ENCODE assay signal across 31 cellular contexts in the genomic region with DNA sequence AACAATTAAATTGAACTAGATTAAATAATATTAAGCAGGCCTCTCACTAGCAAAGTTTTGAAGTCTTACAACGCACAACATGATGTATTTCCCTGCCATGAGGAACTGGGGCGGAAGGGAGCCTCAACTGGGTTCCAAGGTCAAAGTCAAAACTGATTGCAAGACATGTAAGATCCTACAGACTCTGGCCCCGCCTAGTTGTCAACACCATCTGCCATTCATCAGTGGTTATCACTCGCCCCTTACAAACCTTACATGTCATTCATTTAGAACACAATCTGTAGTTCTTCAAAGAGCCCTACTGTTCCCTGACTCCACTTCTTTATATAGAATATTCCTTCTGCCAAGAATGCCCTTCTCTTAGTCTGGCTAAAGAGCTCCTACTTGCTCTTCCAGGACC. TPM values are rescaled to one million over a fixed set of nuclear protein-coding genes. Genes with fewer than 3 reads are reported as not detected.
A peak's percentile ranks its signal among the peaks of the same experiment; 100 is the strongest.
DNase-seq lines count a peak whose midpoint lies in the region; ATAC-seq, FAIRE-seq and TF ChIP-seq lines count a peak whose summit lies in the region.
"Had no signal": no experiment of that assay in that cellular context is flagged by ENCODE, and none has a peak within 500 bp of the region (broad histone marks: within the 10 kb centered on the region; RNA-seq: fewer than 3 reads in every experiment).

No MANE protein-coding gene starts in this region.

- intact Hi-C loops in left ventricle myocardium superior (cut with micrococcal nuclease) = no loop called here

- H3K27ac Mint-ChIP-seq in endodermal cell = no peak overlapping the region
- no peak overlapping the region for H3K27ac Mint-ChIP-seq in natural killer cell treated with Interleukin-12 subunit alpha and Interleukin-12 subunit beta and Interleukin-15 and Interleukin-18, amount 100 ng/mL, for 72 hours
- no peak overlapping the region for H3K27ac Mint-ChIP-seq in activated naive CD4-positive, alpha-beta T cell treated with anti-CD3 and anti-CD28 coated beads, Interleukin-2, amount 10 ng/mL, durations not matched to agents 7 days and 5 days
- H3K27ac Mint-ChIP-seq: activated CD4-positive, alpha-beta T cell treated with anti-CD3 and anti-CD28 coated beads, Interleukin-2, amount 10 ng/mL, durations not matched to agents 24 days and 14 days; activated naive CD4-positive, alpha-beta T cell treated with anti-CD3 and anti-CD28 coated beads, Interleukin-2, amount 50 U/mL, for 72 hours; activated T-helper 2 cell treated with anti-CD3 and anti-CD28 coated beads, Interferon-gamma antibody, Interleukin-2, Interleukin-4, amounts not matched to agents 10 μg/mL and 5 μg/mL and 100 μg/mL, durations not matched to agents 14 hours and 24 hours and 36 hours; CD4-positive, CD25-positive, alpha-beta regulatory T cell; nephron; WTC11 had no signal

- no peaks in the 10 kb centered on the region for H3K27me3 Mint-ChIP-seq in endodermal cell (ENCODE audit: insufficient read depth)
- no peaks in the 10 kb centered on the region for H3K27me3 Mint-ChIP-seq in natural killer cell treated with Interleukin-12 subunit alpha and Interleukin-12 subunit beta and Interleukin-15 and Interleukin-18, amount 100 ng/mL, for 72 hours
- no peaks in the 10 kb centered on the region for H3K27me3 Mint-ChIP-seq in activated naive CD4-positive, alpha-beta T cell treated with anti-CD3 and anti-CD28 coated beads, Interleukin-2, amount 10 ng/mL, durations not matched to agents 7 days and 5 days
- H3K27me3 Mint-ChIP-seq: activated CD4-positive, alpha-beta T cell treated with anti-CD3 and anti-CD28 coated beads, Interleukin-2, amount 10 ng/mL, durations not matched to agents 24 days and 14 days; CD4-positive, CD25-positive, alpha-beta regulatory T cell had no signal

- ATAC-seq in left ventricle myocardium superior (peak; percentile 95), GM18868 (IDR thresholded peaks at IDR 0.05; ENCODE audit: unreplicated experiment) (no peak)
- ATAC-seq in natural killer cell treated with Interleukin-12 subunit alpha and Interleukin-12 subunit beta and Interleukin-15 and Interleukin-18, amount 100 ng/mL, for 72 hours = no peak
- ATAC-seq: activated naive CD4-positive, alpha-beta T cell treated with anti-CD3 and anti-CD28 coated beads, Interleukin-2, amount 50 U/mL, for 72 hours; WTC11 had no signal

- H3K4me3 ChIP-seq in endodermal cell (ENCODE audit: low read length) (no peak overlapping the region), small intestine (ENCODE audit: low read depth in 1 of 2, low read length in 2 of 2) (no peak overlapping the region)
- H3K4me3 ChIP-seq: lung, SJSA1, smooth muscle cell had no signal

- no peaks in the 10 kb centered on the region for H3K27me3 ChIP-seq in endodermal cell (ENCODE audit: control insufficient read depth, insufficient read depth, low read length, poor library complexity, severe bottlenecking)
- no peaks in the 10 kb centered on the region for H3K27me3 ChIP-seq in small intestine (ENCODE audit: control insufficient read depth in 2 of 2, insufficient read depth in 2 of 2, low read length in 2 of 2)
- H3K27me3 ChIP-seq: SJSA1 had no signal

- FAIRE-seq in small intestine (lab: Jason Lieb, UNC) = no peak
- FAIRE-seq: GM19239, kidney had no signal

- peaks cover 3% of the 10 kb centered on the region for H3K36me3 Mint-ChIP-seq in endodermal cell (ENCODE audit: low read depth)
- H3K36me3 Mint-ChIP-seq in natural killer cell treated with Interleukin-12 subunit alpha and Interleukin-12 subunit beta and Interleukin-15 and Interleukin-18, amount 100 ng/mL, for 72 hours = peaks cover 4% of the 10 kb centered on the region
- peaks cover 2% of the 10 kb centered on the region for H3K36me3 Mint-ChIP-seq in activated naive CD4-positive, alpha-beta T cell treated with anti-CD3 and anti-CD28 coated beads, Interleukin-2, amount 10 ng/mL, durations not matched to agents 7 days and 5 days
- H3K36me3 Mint-ChIP-seq: WTC11 had no signal

- TF ChIP-seq CTCF in endodermal cell (conservative IDR thresholded peaks at IDR 0.05) = no peak

- DNase-seq in DMS 273 (lab: John Stamatoyannopoulos, UW; ENCODE audit: unreplicated experiment) = peak; percentile 58
- DNase-seq in DMS 273 treated with DMSO at 0.1 percent for 48 hours (lab: John Stamatoyannopoulos, UW) = no peak
- DNase-seq in endodermal cell = peak; percentile 28
- DNase-seq in left ventricle myocardium superior = peak; percentile 60
- peak; percentile 89 for DNase-seq in small intestine
- no peak for DNase-seq in natural killer cell treated with Interleukin-12 subunit alpha and Interleukin-12 subunit beta and Interleukin-15 and Interleukin-18, amount 100 ng/mL, for 72 hours (ENCODE audit: low spot score)
- DNase-seq in activated naive CD4-positive, alpha-beta T cell treated with anti-CD3 and anti-CD28 coated beads, Interleukin-2, amount 10 ng/mL, durations not matched to agents 7 days and 5 days = no peak
- DNase-seq: activated CD4-positive, alpha-beta T cell treated with anti-CD3 and anti-CD28 coated beads, Interleukin-2, amount 10 ng/mL, durations not matched to agents 24 days and 14 days; activated CD8-positive, alpha-beta memory T cell treated with anti-CD3 and anti-CD28 coated beads for 24 hours; activated T-cell treated with anti-CD3 and anti-CD28 coated beads for 4 hours; Calu3; CD4-positive, CD25-positive, alpha-beta regulatory T cell; effector CD4-positive, alpha-beta T cell; glutamatergic neuron; GOT3; kidney; NCI-H146; NCI-H748 treated with DMSO at 0.1 percent for 48 hours; stimulated activated naive CD4-positive, alpha-beta T cell treated with Interleukin-2 at 50 U/mL for 16 hours; T1000 had no signal

- H3K9ac ChIP-seq in endodermal cell (ENCODE audit: extremely low read depth, low read length, poor library complexity, severe bottlenecking) = no peak overlapping the region

- no peaks in the 10 kb centered on the region for H3K9me3 ChIP-seq in endodermal cell (ENCODE audit: control insufficient read depth, low read length)
- no peaks in the 10 kb centered on the region for H3K9me3 ChIP-seq in small intestine (ENCODE audit: control insufficient read depth, low read depth)
- H3K9me3 ChIP-seq: SJSA1 had no signal

- H3K4me1 Mint-ChIP-seq in endodermal cell = peaks cover 24% of the 10 kb centered on the region
- H3K4me1 Mint-ChIP-seq in natural killer cell treated with Interleukin-12 subunit alpha and Interleukin-12 subunit beta and Interleukin-15 and Interleukin-18, amount 100 ng/mL, for 72 hours (ENCODE audit: low read depth in 2 of 2) = peaks cover 11 to 16% of the 10 kb centered on the region in 2 donors
- peaks cover 15% of the 10 kb centered on the region for H3K4me1 Mint-ChIP-seq in activated naive CD4-positive, alpha-beta T cell treated with anti-CD3 and anti-CD28 coated beads, Interleukin-2, amount 10 ng/mL, durations not matched to agents 7 days and 5 days

- WGBS in endodermal cell (ENCODE audit: insufficient coverage in 1 of 2, insufficient read length in 1 of 2), 2 experiments = 80 to 91% methylated on average over 4 of the region's 4 CpGs
- 15 to 62% (median 37%) methylated on average over 4 of the region's 4 CpGs for WGBS in small intestine, 3 donors

- CTCF ChIA-PET in activated naive CD4-positive, alpha-beta T cell treated with anti-CD3 and anti-CD28 coated beads, Interleukin-2, amount 10 ng/mL, durations not matched to agents 7 days and 5 days (lab: Charles Lee) = interaction anchor here (0.9 to 1.3 kb wide), 4 partner anchors 9 to 117 kb away, joined by 3 to 6 read pairs (median 4); no protein-coding TSS in a partner anchor

- H3K4me3 Mint-ChIP-seq in endodermal cell = no peak overlapping the region
- H3K4me3 Mint-ChIP-seq in natural killer cell treated with Interleukin-12 subunit alpha and Interleukin-12 subunit beta and Interleukin-15 and Interleukin-18, amount 100 ng/mL, for 72 hours = no peak overlapping the region
- no peak overlapping the region for H3K4me3 Mint-ChIP-seq in activated naive CD4-positive, alpha-beta T cell treated with anti-CD3 and anti-CD28 coated beads, Interleukin-2, amount 10 ng/mL, durations not matched to agents 7 days and 5 days
- H3K4me3 Mint-ChIP-seq: activated CD4-positive, alpha-beta T cell treated with anti-CD3 and anti-CD28 coated beads, Interleukin-2, amount 10 ng/mL, durations not matched to agents 24 days and 14 days; CD4-positive, CD25-positive, alpha-beta regulatory T cell; nephron; WTC11 had no signal

- H3K27ac ChIP-seq in endodermal cell (ENCODE audit: low read depth, low read length) (no peak overlapping the region), small intestine (ENCODE audit: low read depth in 1 of 2, low read length in 1 of 2) (no peak overlapping the region)
- H3K27ac ChIP-seq: 22Rv1, HL-60, SJSA1 had no signal

- H3K36me3 ChIP-seq in endodermal cell (ENCODE audit: control insufficient read depth, insufficient read depth, low read length) (peaks cover 15% of the 10 kb centered on the region), small intestine (ENCODE audit: control insufficient read depth in 2 of 2, insufficient read depth in 2 of 2, low read length in 2 of 2) (peaks cover 0 to 2% of the 10 kb centered on the region in 2 donors)

- H3K4me1 ChIP-seq in endodermal cell (ENCODE audit: control insufficient read depth, insufficient read depth, low read length) (peaks cover 6% of the 10 kb centered on the region), small intestine (ENCODE audit: control insufficient read depth in 2 of 2, insufficient read depth in 1 of 2, low read depth in 1 of 2, low read length in 1 of 2) (peaks cover 6 to 16% of the 10 kb centered on the region in 2 donors)

- H3K9me3 Mint-ChIP-seq in endodermal cell = no peaks in the 10 kb centered on the region
- no peaks in the 10 kb centered on the region for H3K9me3 Mint-ChIP-seq in natural killer cell treated with Interleukin-12 subunit alpha and Interleukin-12 subunit beta and Interleukin-15 and Interleukin-18, amount 100 ng/mL, for 72 hours
- H3K9me3 Mint-ChIP-seq in activated naive CD4-positive, alpha-beta T cell treated with anti-CD3 and anti-CD28 coated beads, Interleukin-2, amount 10 ng/mL, durations not matched to agents 7 days and 5 days = no peaks in the 10 kb centered on the region
- H3K9me3 Mint-ChIP-seq: activated CD4-positive, alpha-beta T cell treated with anti-CD3 and anti-CD28 coated beads, Interleukin-2, amount 10 ng/mL, durations not matched to agents 24 days and 14 days; activated naive CD4-positive, alpha-beta T cell treated with anti-CD3 and anti-CD28 coated beads, Interleukin-2, amount 50 U/mL, for 72 hours; activated T-helper 2 cell treated with anti-CD3 and anti-CD28 coated beads, Interferon-gamma antibody, Interleukin-2, Interleukin-4, amounts not matched to agents 10 μg/mL and 5 μg/mL and 100 μg/mL, durations not matched to agents 14 hours and 24 hours and 36 hours; CD4-positive, CD25-positive, alpha-beta regulatory T cell; nephron; WTC11 had no signal

RNA-seq across cellular contexts. Expression of gene ATP13A3, which starts 10.0 kb away (rescaled TPM):
- total RNA-seq in endodermal cell (100 to 1,000 TPM in 1 of 2 donors, 10 to 100 TPM in 1; 99.7 to 125 TPM), left ventricle myocardium superior (41.4 TPM)
- 53.3 TPM for polyA plus RNA-seq in endodermal cell (2013, experiment 1 of 2)
- 55.0 TPM for polyA plus RNA-seq in endodermal cell (2013, experiment 2 of 2)
- polyA plus RNA-seq in small intestine = 10 to 100 TPM in 2 of 3 donors, 1 to 10 TPM in 1; 8.1 to 17.2 (median 10.5) TPM
- total RNA-seq in natural killer cell treated with Interleukin-12 subunit alpha and Interleukin-12 subunit beta and Interleukin-15 and Interleukin-18, amount 100 ng/mL, for 72 hours = 100 to 1,000 TPM in 1 of 2 donors, 10 to 100 TPM in 1; 67.6 to 157 TPM

Comparison
In these comparisons a context has a peak if more than half of its experiments do, and no peak if none do; other contexts are left out.
1. DNase-seq: peak in DMS 273 (single experiment), endodermal cell (single experiment), left ventricle myocardium superior (single experiment) and small intestine (single experiment); none in DMS 273 treated with DMSO at 0.1 percent for 48 hours (single experiment), natural killer cell treated with Interleukin-12 subunit alpha and Interleukin-12 subunit beta and Interleukin-15 and Interleukin-18, amount 100 ng/mL, for 72 hours (single experiment) and activated naive CD4-positive, alpha-beta T cell treated with anti-CD3 and anti-CD28 coated beads, Interleukin-2, amount 10 ng/mL, durations not matched to agents 7 days and 5 days (single experiment).